ENCODE assay signal across 2 cellular contexts in the genomic region with DNA sequence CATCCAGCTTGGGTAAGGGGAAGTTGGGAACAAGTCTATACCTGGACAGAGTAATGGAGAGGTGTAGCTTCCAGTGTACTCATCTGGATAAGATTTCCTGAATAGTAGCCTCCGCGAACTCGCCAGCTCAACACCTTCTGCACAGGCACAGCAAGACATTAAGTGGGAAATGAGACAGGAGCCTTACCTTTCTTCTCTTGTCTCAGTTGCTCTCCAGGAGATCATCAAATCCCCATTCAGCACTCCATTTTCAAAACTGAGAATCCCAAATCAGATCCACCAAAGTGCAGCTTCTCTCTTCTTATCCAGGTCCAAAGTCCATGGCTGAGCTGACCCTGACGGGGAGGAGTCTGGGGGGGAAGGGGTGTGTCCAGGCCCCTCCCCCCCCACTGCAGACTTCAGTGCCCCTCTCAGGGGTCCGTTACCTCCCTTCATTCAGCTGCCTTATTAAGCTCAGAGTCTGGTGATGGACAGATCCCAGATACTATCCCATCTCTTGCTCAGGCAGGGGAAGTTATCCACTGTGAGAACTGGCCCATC.
TF ChIP-seq lines count a peak whose summit lies in the region.

No MANE protein-coding gene starts in this region.

TF ChIP-seq in SK-N-SH, 30 proteins besides CTCF, POLR2A, EP300 and RAD21 (continued from another document):
- TF ChIP-seq, protein P1, sequence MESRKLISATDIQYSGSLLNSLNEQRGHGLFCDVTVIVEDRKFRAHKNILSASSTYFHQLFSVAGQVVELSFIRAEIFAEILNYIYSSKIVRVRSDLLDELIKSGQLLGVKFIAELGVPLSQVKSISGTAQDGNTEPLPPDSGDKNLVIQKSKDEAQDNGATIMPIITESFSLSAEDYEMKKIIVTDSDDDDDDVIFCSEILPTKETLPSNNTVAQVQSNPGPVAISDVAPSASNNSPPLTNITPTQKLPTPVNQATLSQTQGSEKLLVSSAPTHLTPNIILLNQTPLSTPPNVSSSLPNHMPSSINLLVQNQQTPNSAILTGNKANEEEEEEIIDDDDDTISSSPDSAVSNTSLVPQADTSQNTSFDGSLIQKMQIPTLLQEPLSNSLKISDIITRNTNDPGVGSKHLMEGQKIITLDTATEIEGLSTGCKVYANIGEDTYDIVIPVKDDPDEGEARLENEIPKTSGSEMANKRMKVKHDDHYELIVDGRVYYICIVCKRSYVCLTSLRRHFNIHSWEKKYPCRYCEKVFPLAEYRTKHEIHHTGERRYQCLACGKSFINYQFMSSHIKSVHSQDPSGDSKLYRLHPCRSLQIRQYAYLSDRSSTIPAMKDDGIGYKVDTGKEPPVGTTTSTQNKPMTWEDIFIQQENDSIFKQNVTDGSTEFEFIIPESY (IDR thresholded peaks at IDR 0.05; ENCODE audit: borderline replicate concordance, low read depth), result no peak
- TF ChIP-seq TCF12 (IDR thresholded peaks at IDR 0.05) (no peak), CHD2 (IDR thresholded peaks at IDR 0.05; ENCODE audit: low read length, partially characterized antibody) (no peak), YY1 (IDR thresholded peaks at IDR 0.05; ENCODE audit: low read depth) (no peak), FOSL2 (IDR thresholded peaks at IDR 0.05; ENCODE audit: borderline replicate concordance, low read depth) (no peak), MEF2A (IDR thresholded peaks at IDR 0.05; ENCODE audit: borderline replicate concordance, low read depth) (no peak)
- TF ChIP-seq, protein P2, sequence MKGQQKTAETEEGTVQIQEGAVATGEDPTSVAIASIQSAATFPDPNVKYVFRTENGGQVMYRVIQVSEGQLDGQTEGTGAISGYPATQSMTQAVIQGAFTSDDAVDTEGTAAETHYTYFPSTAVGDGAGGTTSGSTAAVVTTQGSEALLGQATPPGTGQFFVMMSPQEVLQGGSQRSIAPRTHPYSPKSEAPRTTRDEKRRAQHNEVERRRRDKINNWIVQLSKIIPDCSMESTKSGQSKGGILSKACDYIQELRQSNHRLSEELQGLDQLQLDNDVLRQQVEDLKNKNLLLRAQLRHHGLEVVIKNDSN (IDR thresholded peaks at IDR 0.05; ENCODE audit: borderline replicate concordance, low read depth), result no peak

TF ChIP-seq in SK-N-SH treated with all-trans-retinoic acid at 6 μM for 48 hours, 23 proteins besides CTCF, POLR2A, EP300 and RAD21 (continued from another document):
- TF ChIP-seq, protein P3, sequence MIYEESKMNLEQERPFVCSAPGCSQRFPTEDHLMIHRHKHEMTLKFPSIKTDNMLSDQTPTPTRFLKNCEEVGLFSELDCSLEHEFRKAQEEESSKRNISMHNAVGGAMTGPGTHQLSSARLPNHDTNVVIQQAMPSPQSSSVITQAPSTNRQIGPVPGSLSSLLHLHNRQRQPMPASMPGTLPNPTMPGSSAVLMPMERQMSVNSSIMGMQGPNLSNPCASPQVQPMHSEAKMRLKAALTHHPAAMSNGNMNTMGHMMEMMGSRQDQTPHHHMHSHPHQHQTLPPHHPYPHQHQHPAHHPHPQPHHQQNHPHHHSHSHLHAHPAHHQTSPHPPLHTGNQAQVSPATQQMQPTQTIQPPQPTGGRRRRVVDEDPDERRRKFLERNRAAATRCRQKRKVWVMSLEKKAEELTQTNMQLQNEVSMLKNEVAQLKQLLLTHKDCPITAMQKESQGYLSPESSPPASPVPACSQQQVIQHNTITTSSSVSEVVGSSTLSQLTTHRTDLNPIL (CRISPR knock-in tag; IDR thresholded peaks at IDR 0.05; ENCODE audit: low read depth), result no peak
- TF ChIP-seq ZNF8 (CRISPR knock-in tag; IDR thresholded peaks at IDR 0.05), result no peak
